In the genomic region with DNA sequence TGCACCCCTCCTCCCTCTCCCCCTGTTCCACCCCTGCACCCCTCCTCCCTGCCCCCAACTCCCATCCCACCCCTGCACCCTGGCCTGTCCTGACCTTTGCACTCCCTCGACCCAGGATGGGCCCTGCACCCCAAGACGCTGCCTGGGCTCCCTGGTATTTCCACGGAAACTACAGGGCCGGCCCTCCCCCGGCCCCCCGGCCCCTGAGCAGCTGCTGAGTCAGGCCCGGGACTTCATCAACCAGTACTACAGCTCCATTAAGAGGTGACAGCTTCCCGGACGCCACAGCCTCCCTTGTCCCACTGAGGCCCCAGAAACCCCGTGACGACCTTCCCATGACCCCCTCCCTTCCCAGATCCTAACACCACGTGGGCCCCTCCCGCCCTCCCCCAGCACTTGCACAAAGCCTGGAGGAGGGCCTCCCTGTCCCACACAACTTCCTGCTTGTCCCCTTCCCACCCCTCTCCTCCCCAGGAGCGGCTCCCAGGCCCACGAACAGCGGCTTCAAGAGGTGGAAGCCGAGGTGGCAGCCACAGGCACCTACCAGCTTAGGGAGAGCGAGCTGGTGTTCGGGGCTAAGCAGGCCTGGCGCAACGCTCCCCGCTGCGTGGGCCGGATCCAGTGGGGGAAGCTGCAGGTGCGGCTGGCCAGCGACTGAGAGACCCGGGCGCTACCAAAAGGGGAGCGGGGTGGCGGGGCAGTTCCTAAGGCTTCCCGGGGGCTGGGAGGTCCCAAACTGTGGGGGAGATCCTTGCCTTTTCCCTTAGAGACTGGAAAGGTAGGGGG, we compare ENCODE assay signal across 1 cellular context.
TF ChIP-seq lines count a peak whose summit lies in the region.

No MANE protein-coding gene starts in this region.

TF ChIP-seq in H1, 55 proteins besides CTCF, POLR2A, EP300 and RAD21:
- TF ChIP-seq KDM1A (IDR thresholded peaks at IDR 0.05; ENCODE audit: borderline replicate concordance, low read length) (no peak), NRF1 (IDR thresholded peaks at IDR 0.05; ENCODE audit: low read depth, low read length) (no peak), GTF2F1 (IDR thresholded peaks at IDR 0.05; ENCODE audit: borderline replicate concordance, low read depth, low read length) (no peak), ATF2 (IDR thresholded peaks at IDR 0.05; ENCODE audit: low read length) (no peak), CTBP2 (IDR thresholded peaks at IDR 0.05; ENCODE audit: borderline replicate concordance, insufficient read depth, insufficient read length, low read length) (no peak), POU5F1 (IDR thresholded peaks at IDR 0.05; ENCODE audit: low read depth, low read length) (no peak), CEBPB (IDR thresholded peaks at IDR 0.05; ENCODE audit: low read depth, low read length) (no peak), EGR1 (IDR thresholded peaks at IDR 0.05; ENCODE audit: borderline replicate concordance, low read depth, low read length) (no peak), BACH1 (IDR thresholded peaks at IDR 0.05; ENCODE audit: low read length) (no peak), SAP30 (IDR thresholded peaks at IDR 0.05; ENCODE audit: insufficient read depth, insufficient replicate concordance, low read length) (no peak), FOSL1 (IDR thresholded peaks at IDR 0.05; ENCODE audit: insufficient read depth, low read depth, low read length) (no peak), MAFK (IDR thresholded peaks at IDR 0.05; ENCODE audit: low read depth, low read length) (no peak), HDAC2 (IDR thresholded peaks at IDR 0.05; ENCODE audit: borderline replicate concordance in 1 of 2, low read depth in 2 of 2, low read length in 2 of 2) (no peak), RXRA (IDR thresholded peaks at IDR 0.05; ENCODE audit: insufficient read depth, low read depth, low read length) (no peak), CHD1 (IDR thresholded peaks at IDR 0.05; ENCODE audit: low read depth, low read length) (no peak)
- TF ChIP-seq, protein P1, sequence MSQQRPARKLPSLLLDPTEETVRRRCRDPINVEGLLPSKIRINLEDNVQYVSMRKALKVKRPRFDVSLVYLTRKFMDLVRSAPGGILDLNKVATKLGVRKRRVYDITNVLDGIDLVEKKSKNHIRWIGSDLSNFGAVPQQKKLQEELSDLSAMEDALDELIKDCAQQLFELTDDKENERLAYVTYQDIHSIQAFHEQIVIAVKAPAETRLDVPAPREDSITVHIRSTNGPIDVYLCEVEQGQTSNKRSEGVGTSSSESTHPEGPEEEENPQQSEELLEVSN (IDR thresholded peaks at IDR 0.05): no peak
- TF ChIP-seq, protein P2, sequence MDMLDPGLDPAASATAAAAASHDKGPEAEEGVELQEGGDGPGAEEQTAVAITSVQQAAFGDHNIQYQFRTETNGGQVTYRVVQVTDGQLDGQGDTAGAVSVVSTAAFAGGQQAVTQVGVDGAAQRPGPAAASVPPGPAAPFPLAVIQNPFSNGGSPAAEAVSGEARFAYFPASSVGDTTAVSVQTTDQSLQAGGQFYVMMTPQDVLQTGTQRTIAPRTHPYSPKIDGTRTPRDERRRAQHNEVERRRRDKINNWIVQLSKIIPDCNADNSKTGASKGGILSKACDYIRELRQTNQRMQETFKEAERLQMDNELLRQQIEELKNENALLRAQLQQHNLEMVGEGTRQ (IDR thresholded peaks at IDR 0.05; ENCODE audit: low read length): no peak
TF ChIP-seq in H1: peak in this region for 0.
